In genomic region chr6:140566706-140567330, GRCh38 we compare ENCODE assay signal across 12 cellular contexts.
DNase-seq lines count a peak whose midpoint lies in the region; ATAC-seq, FAIRE-seq and TF ChIP-seq lines count a peak whose summit lies in the region.
"Had no signal": no experiment of that assay in that cellular context is flagged by ENCODE, and none has a peak within 500 bp of the region (broad histone marks: within the 10 kb centered on the region; RNA-seq: fewer than 3 reads in every experiment).

No MANE protein-coding gene starts in this region.

- no peak overlapping the region for H3K27ac Mint-ChIP-seq in activated T-cell treated with anti-CD3 and anti-CD28 coated beads, Interleukin-2, amount 50 U/mL, for 24 hours
- H3K27ac Mint-ChIP-seq in endodermal cell, result no peak overlapping the region
- H3K27ac Mint-ChIP-seq: H9, type B pancreatic cell had no signal

- no peak overlapping the region for H2AFZ ChIP-seq in K562 (ENCODE audit: low read depth, low read length)

- H3K9me3 Mint-ChIP-seq in activated T-cell treated with anti-CD3 and anti-CD28 coated beads, Interleukin-2, amount 50 U/mL, for 24 hours, result no peaks in the 10 kb centered on the region
- no peaks in the 10 kb centered on the region for H3K9me3 Mint-ChIP-seq in endodermal cell
- H3K9me3 Mint-ChIP-seq: H9, type B pancreatic cell had no signal

- no peak for FAIRE-seq in K562 (lab: Jason Lieb, UNC)

- no peaks in the 10 kb centered on the region for H3K9me3 ChIP-seq in K562 (replicated peaks; ENCODE audit: control insufficient read depth, insufficient read depth, low read depth, low read length)
- H3K9me3 ChIP-seq in endodermal cell (ENCODE audit: control insufficient read depth, low read length), result no peaks in the 10 kb centered on the region

- H3K27me3 Mint-ChIP-seq in activated T-cell treated with anti-CD3 and anti-CD28 coated beads, Interleukin-2, amount 50 U/mL, for 24 hours, result peaks cover 14% of the 10 kb centered on the region
- no peaks in the 10 kb centered on the region for H3K27me3 Mint-ChIP-seq in endodermal cell (ENCODE audit: insufficient read depth)
- H3K27me3 Mint-ChIP-seq: type B pancreatic cell had no signal

- H4K20me1 ChIP-seq in K562 (replicated peaks; ENCODE audit: control insufficient read depth, insufficient read depth, low read length), result no peaks in the 10 kb centered on the region

- 47% methylated on average over 1 of the region's 1 CpG for WGBS in K562 (ENCODE audit: insufficient coverage, low coverage, missing lambda C conversion rate)
- WGBS in endodermal cell (ENCODE audit: insufficient coverage in 1 of 2, insufficient read length in 1 of 2), 2 experiments, result no CpG with 5 or more reads among the region's 1 CpG

- H3K4me1 ChIP-seq in K562 (replicated peaks in 1 of 2; ENCODE audit: control insufficient read depth in 2 of 2, insufficient read depth in 2 of 2, low read length in 2 of 2) (no peaks in the 10 kb centered on the region), endodermal cell (ENCODE audit: control insufficient read depth, insufficient read depth, low read length) (no peaks in the 10 kb centered on the region)

- H3K79me2 ChIP-seq in K562 (ENCODE audit: control insufficient read depth, insufficient read depth, low read length), result no peaks in the 10 kb centered on the region

- no peak overlapping the region for H3K9ac ChIP-seq in K562 (ENCODE audit: insufficient read depth in 1 of 2, low read depth in 2 of 2, low read length in 2 of 2)
- H3K9ac ChIP-seq in endodermal cell (ENCODE audit: extremely low read depth, low read length, poor library complexity, severe bottlenecking), result no peak overlapping the region

- CTCF ChIA-PET in K562 (lab: Yijun Ruan, JAX; ENCODE audit: low intra/inter-chr PET ratio), result interaction anchor here (1.0 kb wide), 1 partner anchor 8 kb away, joined by 3 read pairs; no protein-coding TSS in a partner anchor

- no peaks in the 10 kb centered on the region for H3K9me1 ChIP-seq in K562 (ENCODE audit: control insufficient read depth, insufficient read depth, low read length)

- TF ChIP-seq CTCF in K562 (IDR thresholded peaks at IDR 0.05 in 2 of 3, conservative IDR thresholded peaks at IDR 0.05 in 1 of 3; ENCODE audit: insufficient read depth in 2 of 3, low read depth in 1 of 3, low read length in 3 of 3) (no peak), endodermal cell (conservative IDR thresholded peaks at IDR 0.05) (no peak)

- H3K36me3 Mint-ChIP-seq in activated T-cell treated with anti-CD3 and anti-CD28 coated beads, Interleukin-2, amount 50 U/mL, for 24 hours (ENCODE audit: low read depth), result no peaks in the 10 kb centered on the region
- no peaks in the 10 kb centered on the region for H3K36me3 Mint-ChIP-seq in endodermal cell (ENCODE audit: low read depth)
- H3K36me3 Mint-ChIP-seq: type B pancreatic cell had no signal

- intact Hi-C loops in K562 (cut with micrococcal nuclease), result no loop called here

- TF ChIP-seq EP300 in K562 (IDR thresholded peaks at IDR 0.05; ENCODE audit: low read length), result no peak

- DNase-seq in NCI-H748 (lab: John Stamatoyannopoulos, UW; ENCODE audit: unreplicated experiment) (peak; percentile 6), NCI-H748 treated with DMSO at 0.1 percent for 48 hours (lab: John Stamatoyannopoulos, UW) (no peak), K562 (ENCODE audit: extremely low read depth in 1 of 4, low spot score in 3 of 4) (no peak), hepatic stellate cell (ENCODE audit: low spot score) (peak; percentile 14), stromal cell of bone marrow (ENCODE audit: low read depth) (peak; percentile 61), endodermal cell (no peak)
- DNase-seq in activated T-cell treated with anti-CD3 and anti-CD28 coated beads, Interleukin-2, amount 50 U/mL, for 24 hours, result no peak
- DNase-seq in NK-92 treated with Interleukin-12 subunit alpha and Interleukin-12 subunit beta, amount 100 ng/mL, for 24 hours (lab: John Stamatoyannopoulos, UW), result no peak
- DNase-seq: AML-193, amniotic stem cell, H9 had no signal

- H3K27me3 ChIP-seq in K562 (ENCODE audit: control insufficient read depth in 2 of 2, insufficient read depth in 2 of 2, low read length in 2 of 2), result no peaks in the 10 kb centered on the region
- no peaks in the 10 kb centered on the region for H3K27me3 ChIP-seq in endodermal cell (ENCODE audit: control insufficient read depth, insufficient read depth, low read length, poor library complexity, severe bottlenecking)

- BruUV-seq in K562 (replicated peaks; lab: Mats Ljungman, UMichigan), result no TSS peak

- no peak for TF ChIP-seq POLR2A in K562 (conservative IDR thresholded peaks at IDR 0.05)

- H3K4me1 Mint-ChIP-seq in activated T-cell treated with anti-CD3 and anti-CD28 coated beads, Interleukin-2, amount 50 U/mL, for 24 hours (ENCODE audit: low read depth), result peaks cover 6% of the 10 kb centered on the region
- no peaks in the 10 kb centered on the region for H3K4me1 Mint-ChIP-seq in endodermal cell
- H3K4me1 Mint-ChIP-seq: H9 had no signal

- no peak overlapping the region for H3K27ac ChIP-seq in K562 (ENCODE audit: extremely low read depth, low read depth, low read length)
- H3K27ac ChIP-seq in endodermal cell (ENCODE audit: low read depth, low read length), result no peak overlapping the region

- POLR2A ChIA-PET in K562 (lab: Yijun Ruan, JAX), result interaction anchor here (1.3 kb wide), 1 partner anchor 10 kb away, joined by 3 read pairs; no protein-coding TSS in a partner anchor

- no peak for ATAC-seq in K562

- H3K4me3 ChIP-seq in K562 (no peak overlapping the region), endodermal cell (ENCODE audit: low read length) (no peak overlapping the region)

- peaks cover 3% of the 10 kb centered on the region; the same call in 1 of the 3 replicates for H3K36me3 ChIP-seq in K562 (ENCODE audit: control insufficient read depth, insufficient read depth, low read length)
- no peaks in the 10 kb centered on the region for H3K36me3 ChIP-seq in endodermal cell (ENCODE audit: control insufficient read depth, insufficient read depth, low read length)

- no peak for TF ChIP-seq RAD21 in K562 (CRISPR knock-in tag; conservative IDR thresholded peaks at IDR 0.05 in 1 of 2, IDR thresholded peaks at IDR 0.05 in 1 of 2)

- H3K4me3 Mint-ChIP-seq in activated T-cell treated with anti-CD3 and anti-CD28 coated beads, Interleukin-2, amount 50 U/mL, for 24 hours, result no peak overlapping the region
- H3K4me3 Mint-ChIP-seq in endodermal cell, result no peak overlapping the region
- H3K4me3 Mint-ChIP-seq: H9, type B pancreatic cell had no signal

- in situ Hi-C loops in K562 (cut with MboI), result no loop called here

- H3K4me2 ChIP-seq in K562 (ENCODE audit: insufficient read depth, low read length), result no peak overlapping the region

TF ChIP-seq in K562, 482 proteins besides CTCF, POLR2A, EP300 and RAD21:
- TF ChIP-seq MEF2A (IDR thresholded peaks at IDR 0.05; ENCODE audit: control insufficient read depth, low read depth, low read length) (peak; percentile 67), PBX2 (CRISPR knock-in tag; IDR thresholded peaks at IDR 0.05; ENCODE audit: low read depth) (no peak), PBX2 (tag; conservative IDR thresholded peaks at IDR 0.05; ENCODE audit: low read depth) (peak; percentile 24; the same call in 1 of the 2 replicates), SMARCA5 (IDR thresholded peaks at IDR 0.05) (no peak), FOSL1 (tag; conservative IDR thresholded peaks at IDR 0.05) (0 out of 2 replicates have a peak, but pooled peaks have one; percentile 16), ZBED1 (IDR thresholded peaks at IDR 0.05) (no peak), ATF3 (IDR thresholded peaks at IDR 0.05) (peak; percentile 67), ATF3 (CRISPR knock-in tag; conservative IDR thresholded peaks at IDR 0.05) (no peak), ZNF507 (tag; conservative IDR thresholded peaks at IDR 0.05) (no peak), JUND (IDR thresholded peaks at IDR 0.05; ENCODE audit: borderline replicate concordance, low read depth, low read length) (peak; percentile 25; the same call in 1 of the 2 replicates), JUND (tag; IDR thresholded peaks at IDR 0.05; ENCODE audit: borderline replicate concordance, low read depth, low read length) (peak; percentile 62; the same call in 2 of the 3 replicates), ESRRB (CRISPR knock-in tag; IDR thresholded peaks at IDR 0.05; ENCODE audit: borderline replicate concordance) (no peak), MEIS2 (IDR thresholded peaks at IDR 0.05; ENCODE audit: partially characterized antibody) (peak; percentile 30)
TF ChIP-seq in K562: peak in this region for 6.

Comparison
In these comparisons a context has a peak if more than half of its experiments do, and no peak if none do; other contexts are left out.
1. DNase-seq: peak in NCI-H748 (single experiment), hepatic stellate cell (single experiment) and stromal cell of bone marrow (single experiment); none in NCI-H748 treated with DMSO at 0.1 percent for 48 hours (single experiment), K562 (0 of 4), activated T-cell treated with anti-CD3 and anti-CD28 coated beads, Interleukin-2, amount 50 U/mL, for 24 hours (single experiment), endodermal cell (single experiment) and NK-92 treated with Interleukin-12 subunit alpha and Interleukin-12 subunit beta, amount 100 ng/mL, for 24 hours (single experiment).